17 cellular contexts compared by ENCODE assay signal in genomic region chr6:28736121-28736520, GRCh38.
DNase-seq lines count a peak whose midpoint lies in the region; TF ChIP-seq lines count a peak whose summit lies in the region.
"Had no signal": no experiment of that assay in that cellular context is flagged by ENCODE, and none has a peak within 500 bp of the region (broad histone marks: within the 10 kb centered on the region; RNA-seq: fewer than 3 reads in every experiment).

No MANE protein-coding gene starts in this region.

- H3K9me2 ChIP-seq in SK-N-SH, result no peaks in the 10 kb centered on the region

- no peaks in the 10 kb centered on the region for H3K36me3 ChIP-seq in breast epithelium
- no peaks in the 10 kb centered on the region for H3K36me3 ChIP-seq in MG63
- no peaks in the 10 kb centered on the region for H3K36me3 ChIP-seq in mammary epithelial cell (ENCODE audit: insufficient read depth, low read length)
- no peaks in the 10 kb centered on the region for H3K36me3 ChIP-seq in SK-N-SH (replicated peaks in 1 of 2; ENCODE audit: control insufficient read depth in 1 of 2, insufficient read depth in 2 of 2, low read length in 1 of 2)
- H3K36me3 ChIP-seq in SJCRH30, result no peaks in the 10 kb centered on the region

- H3K4me3 Mint-ChIP-seq in MCF 10A (ENCODE audit: unreplicated experiment) (peak overlapping the region; percentile 59), type B pancreatic cell (no peak overlapping the region)

- in situ Hi-C loops in mammary epithelial cell (cut with MboI; ENCODE audit: low sequenced_read_pairs in 2 of 2), result no loop called here

- 0% methylated on average over 2 of the region's 2 CpGs for whole genome bisulfite sequencing in mammary epithelial cell (ENCODE audit: low coverage, missing lambda C conversion rate)
- 3% methylated on average over 2 of the region's 2 CpGs for WGBS in SK-N-SH (ENCODE audit: low lambda C conversion rate)

- H3F3A ChIP-seq in SK-N-SH (replicated peaks; ENCODE audit: insufficient read depth), result no peaks in the 10 kb centered on the region

- H3K27me3 ChIP-seq in breast epithelium, result peaks cover 0 to 80% of the 10 kb centered on the region in 2 donors
- H3K27me3 ChIP-seq in MG63, result peaks cover 6% of the 10 kb centered on the region
- no peaks in the 10 kb centered on the region for H3K27me3 ChIP-seq in mammary epithelial cell (ENCODE audit: insufficient read depth, low read length)
- H3K27me3 ChIP-seq in SK-N-SH (ENCODE audit: insufficient read depth), result peaks cover 86% of the 10 kb centered on the region
- no peaks in the 10 kb centered on the region for H3K27me3 ChIP-seq in SJCRH30

- H4K20me1 ChIP-seq in mammary epithelial cell (ENCODE audit: insufficient read depth, low read length) (no peaks in the 10 kb centered on the region), SK-N-SH (ENCODE audit: insufficient read depth) (no peaks in the 10 kb centered on the region)

- H2AFZ ChIP-seq in mammary epithelial cell (ENCODE audit: low read depth, low read length) (peak overlapping the region; percentile 80), SK-N-SH (ENCODE audit: low read depth) (no peak overlapping the region)
- H2AFZ ChIP-seq: GM23248 had no signal

- POLR2A ChIA-PET in MCF 10A (lab: Yijun Ruan, JAX) (interaction anchor here (1.2 kb wide), 1 partner anchor 11 kb away, joined by 5 read pairs; no protein-coding TSS in a partner anchor), SK-N-SH (lab: Yijun Ruan, JAX) (no interaction called here)

- H3K9me3 Mint-ChIP-seq in MCF 10A (ENCODE audit: unreplicated experiment) (peaks cover 12% of the 10 kb centered on the region), type B pancreatic cell (peaks cover 14% of the 10 kb centered on the region)

- H3K36me3 Mint-ChIP-seq in MCF 10A (ENCODE audit: insufficient read depth, unreplicated experiment) (no peaks in the 10 kb centered on the region), type B pancreatic cell (no peaks in the 10 kb centered on the region)

- dilution Hi-C loops in mammary epithelial cell (cut with HindIII; ENCODE audit: low sequenced_read_pairs), result no loop called here

- no peak for TF ChIP-seq CTCF in MCF 10A (IDR thresholded peaks at IDR 0.05; ENCODE audit: unreplicated experiment)
- no peak for TF ChIP-seq CTCF in breast epithelium (IDR thresholded peaks at IDR 0.05)
- no peak for TF ChIP-seq CTCF in mammary epithelial cell (conservative IDR thresholded peaks at IDR 0.05 in 1 of 2, IDR thresholded peaks at IDR 0.05 in 1 of 2; ENCODE audit: extremely low read depth in 1 of 2, insufficient read depth in 1 of 2, low read depth in 1 of 2, low read length in 2 of 2)
- no peak for TF ChIP-seq CTCF in type B pancreatic cell (conservative IDR thresholded peaks at IDR 0.05)
- TF ChIP-seq CTCF in SK-N-SH (IDR thresholded peaks at IDR 0.05), result no peak

- H3K27ac ChIP-seq in breast epithelium (no peak overlapping the region), mammary epithelial cell (ENCODE audit: insufficient read depth, low read depth, low read length) (no peak overlapping the region), SK-N-SH (ENCODE audit: low read depth in 2 of 2, low read length in 1 of 2) (no peak overlapping the region), SJCRH30 (no peak overlapping the region)
- H3K27ac ChIP-seq: C4-2B, GM23248 had no signal

- TF ChIP-seq RAD21 in SK-N-SH (IDR thresholded peaks at IDR 0.05; ENCODE audit: low read length), result no peak

- H3K79me2 ChIP-seq in mammary epithelial cell (ENCODE audit: insufficient read depth, low read length) (no peaks in the 10 kb centered on the region), SK-N-SH (ENCODE audit: insufficient read depth) (no peaks in the 10 kb centered on the region)

- DNase-seq in MCF 10A (ENCODE audit: unreplicated experiment), result no peak
- DNase-seq in breast epithelium (ENCODE audit: low spot score in 2 of 2), result no peak
- no peak for DNase-seq in MG63
- no peak for DNase-seq in mammary epithelial cell
- no peak for DNase-seq in type B pancreatic cell (ENCODE audit: extremely low spot score, unreplicated experiment)
- no peak for DNase-seq in SK-N-SH
- no peak for DNase-seq in SJCRH30
- no peak for DNase-seq in NOMO-1 (lab: John Stamatoyannopoulos, UW; ENCODE audit: unreplicated experiment in 2 of 2)
- DNase-seq: COR-L47, GM23248, NCI-H1092 treated with DMSO at 0.1 percent for 48 hours, NCI-H1694, NCI-H2107, NCI-H69, SHP77 treated with DMSO at 0.1 percent for 48 hours had no signal

- H3K4me2 ChIP-seq in mammary epithelial cell (ENCODE audit: insufficient read depth, low read depth, low read length) (peak overlapping the region; percentile 86), SK-N-SH (no peak overlapping the region)

- no peak overlapping the region for H3K27ac Mint-ChIP-seq in MCF 10A (ENCODE audit: low read depth, unreplicated experiment)
- H3K27ac Mint-ChIP-seq in type B pancreatic cell, result no peak overlapping the region

- H3K4me1 ChIP-seq in breast epithelium (no peaks in the 10 kb centered on the region), mammary epithelial cell (ENCODE audit: insufficient read depth, low read length) (peaks cover 13% of the 10 kb centered on the region), SK-N-SH (ENCODE audit: control insufficient read depth in 1 of 2, insufficient read depth in 2 of 2, low read depth in 1 of 2, low read length in 1 of 2) (no peaks in the 10 kb centered on the region), SJCRH30 (no peaks in the 10 kb centered on the region)

- peaks cover 0 to 6% of the 10 kb centered on the region in 2 donors for H3K9me3 ChIP-seq in breast epithelium
- H3K9me3 ChIP-seq in MG63, result no peaks in the 10 kb centered on the region
- H3K9me3 ChIP-seq in mammary epithelial cell (replicated peaks; ENCODE audit: insufficient read depth, low read length), result no peaks in the 10 kb centered on the region
- H3K9me3 ChIP-seq in SK-N-SH, result no peaks in the 10 kb centered on the region
- no peaks in the 10 kb centered on the region for H3K9me3 ChIP-seq in SJCRH30 (replicated peaks)

- intact Hi-C loops in MCF 10A (cut with micrococcal nuclease), result no loop called here
- intact Hi-C loops in breast epithelium (cut with DNase I; ENCODE audit: low total_unique reads), result no loop called here
- intact Hi-C loops in mammary epithelial cell (cut with micrococcal nuclease), result loop anchor here (5.0 kb wide), 2 partner anchors 41 to 1144 kb away; no protein-coding TSS in a partner anchor

- no TSS peak for BruUV-seq in MCF 10A (replicated peaks; lab: Mats Ljungman, UMichigan)
- no TSS peak for BruUV-seq in mammary epithelial cell (replicated peaks; lab: Mats Ljungman, UMichigan)

- no peak for TF ChIP-seq POLR2A in breast epithelium (IDR thresholded peaks at IDR 0.05)

- H3K27me3 Mint-ChIP-seq in MCF 10A (ENCODE audit: insufficient read depth, unreplicated experiment) (peaks cover 17% of the 10 kb centered on the region), type B pancreatic cell (peaks cover 82% of the 10 kb centered on the region)

- CTCF ChIA-PET in MCF 10A (lab: Yijun Ruan, JAX) (interaction anchor here (1.4 kb wide), 1 partner anchor 102 kb away, joined by 4 read pairs; no protein-coding TSS in a partner anchor), mammary epithelial cell (lab: Charles Lee; ENCODE audit: low non-redundant PET) (no interaction called here), SK-N-SH (lab: Yijun Ruan, JAX) (no interaction called here)

- TF ChIP-seq EP300 in SK-N-SH (IDR thresholded peaks at IDR 0.05; ENCODE audit: borderline replicate concordance in 1 of 2, low read depth in 1 of 2, low read length in 1 of 2), result no peak

- H3K4me3 ChIP-seq in breast epithelium, result no peak overlapping the region
- peak overlapping the region; percentile 41 for H3K4me3 ChIP-seq in MG63
- peak overlapping the region in 2 of 3 experiments; percentile 67 to 72 for H3K4me3 ChIP-seq in mammary epithelial cell (replicated peaks in 1 of 3; ENCODE audit: insufficient read depth in 1 of 3, low read depth in 2 of 3, low read length in 3 of 3)
- no peak overlapping the region for H3K4me3 ChIP-seq in SK-N-SH (ENCODE audit: low read depth in 2 of 2, low read length in 1 of 2)
- H3K4me3 ChIP-seq in SJCRH30, result no peak overlapping the region
- H3K4me3 ChIP-seq: GM12878, GM23248 had no signal

- peaks cover 14% of the 10 kb centered on the region for H3K4me1 Mint-ChIP-seq in MCF 10A (ENCODE audit: insufficient read depth, unreplicated experiment)
- H3K4me1 Mint-ChIP-seq in type B pancreatic cell (ENCODE audit: unreplicated experiment), result no peaks in the 10 kb centered on the region

- H3K9ac ChIP-seq in mammary epithelial cell (ENCODE audit: insufficient read depth, low read length) (no peak overlapping the region), SK-N-SH (no peak overlapping the region)
- H3K9ac ChIP-seq: GM23248 had no signal

TF ChIP-seq in SK-N-SH, 30 proteins besides CTCF, POLR2A, EP300 and RAD21 (continues in another document):
- no peak for TF ChIP-seq TEAD4 (IDR thresholded peaks at IDR 0.05; ENCODE audit: borderline replicate concordance, insufficient read depth)
- no peak for TF ChIP-seq IRF3 (IDR thresholded peaks at IDR 0.05; ENCODE audit: low read depth, low read length)
- no peak for TF ChIP-seq GABPA (IDR thresholded peaks at IDR 0.05; ENCODE audit: low read depth)

Comparison
In these comparisons a context has a peak if more than half of its experiments do, and no peak if none do; other contexts are left out.
1. H3K4me3 ChIP-seq: peak in MG63 (single experiment) and mammary epithelial cell (2 of 3); none in breast epithelium (0 of 3), SK-N-SH (0 of 2) and SJCRH30 (single experiment).